ENCODE assay signal across 4 cellular contexts in genomic region chr10:46321770-46322169, GRCh38. TPM values are rescaled to one million over a fixed set of nuclear protein-coding genes. Genes with fewer than 3 reads are reported as not detected.
"Had no signal": no experiment of that assay in that cellular context is flagged by ENCODE, and none has a peak within 500 bp of the region (broad histone marks: within the 10 kb centered on the region; RNA-seq: fewer than 3 reads in every experiment).

No MANE protein-coding gene starts in this region.

- DNase-seq: GDM1, GF-D8 had no signal

- ATAC-seq: GM12878 had no signal

- H3K4me3 ChIP-seq: GM12878 had no signal

RNA-seq across cellular contexts. Expression of gene ANTXRL, which starts 35.0 kb away (rescaled TPM):
- total RNA-seq: G401, GM12878 had no signal

RNA-seq across cellular contexts. Expression of gene ANXA8L1, which starts 53.8 kb away (rescaled TPM):
- total RNA-seq: G401 had no signal
